Comparison of ENCODE assay signal across 16 cellular contexts in the genomic region with DNA sequence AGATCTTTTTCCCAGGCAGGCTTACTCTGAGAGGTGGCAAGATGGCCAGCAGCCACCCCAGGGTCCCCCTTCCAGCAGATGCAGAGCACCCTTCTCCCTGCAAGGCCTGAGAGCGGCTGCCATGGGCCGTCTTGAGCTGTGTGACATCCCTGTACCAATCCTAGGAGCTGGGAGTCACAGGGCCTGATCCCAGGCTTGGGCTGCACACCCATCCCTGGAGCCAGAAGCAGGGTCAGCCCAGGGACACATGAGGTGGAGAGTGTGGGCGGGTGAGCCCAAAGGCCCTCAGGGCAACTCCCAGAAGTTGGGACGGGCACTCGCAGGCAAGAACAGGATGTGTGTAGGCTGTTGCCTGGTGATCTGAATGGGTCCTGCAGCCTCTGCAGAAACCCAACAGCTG. TPM values are rescaled to one million over a fixed set of nuclear protein-coding genes. Genes with fewer than 3 reads are reported as not detected.
DNase-seq lines count a peak whose midpoint lies in the region; ATAC-seq and TF ChIP-seq lines count a peak whose summit lies in the region.
"Had no signal": no experiment of that assay in that cellular context is flagged by ENCODE, and none has a peak within 500 bp of the region (broad histone marks: within the 10 kb centered on the region; RNA-seq: fewer than 3 reads in every experiment).

No MANE protein-coding gene starts in this region.

- no peaks in the 10 kb centered on the region for H3K36me3 ChIP-seq in Panc1 (ENCODE audit: control insufficient read depth, insufficient read depth, low read length)

- H2BK15ac ChIP-seq in H9 (ENCODE audit: low read depth, low read length) = no peak overlapping the region

- POLR2A ChIA-PET in Panc1 (lab: Charles Lee) = no interaction called here

- no peaks in the 10 kb centered on the region for H3K4me1 Mint-ChIP-seq in activated T-cell treated with anti-CD3 and anti-CD28 coated beads, Interleukin-2, amount 50 U/mL, for 24 hours (ENCODE audit: low read depth)
- H3K4me1 Mint-ChIP-seq in stimulated activated effector memory CD8-positive, alpha-beta T cell treated with anti-CD3 and anti-CD28 coated beads, Interleukin-12 subunit alpha, Interleukin-12 subunit beta, amount 100 ng/mL, for 72 hours = no peaks in the 10 kb centered on the region
- H3K4me1 Mint-ChIP-seq in H9 = peaks cover 0 to 4% of the 10 kb centered on the region in 2 experiments; a peak in 1 of 4 replicates
- H3K4me1 Mint-ChIP-seq: naive thymus-derived CD4-positive, alpha-beta T cell had no signal

- H3K23ac ChIP-seq in H9 (ENCODE audit: insufficient read length, low read depth, low read length) = no peak overlapping the region

- intact Hi-C loops in Panc1 (cut with micrococcal nuclease; ENCODE audit: unreplicated experiment) = no loop called here

- no peak overlapping the region for H3K27ac ChIP-seq in Panc1 (ENCODE audit: low read length)
- no peak overlapping the region for H3K27ac ChIP-seq in H9 (ENCODE audit: insufficient read length, low read depth, low read length)

- H2BK5ac ChIP-seq in H9 (ENCODE audit: insufficient read length, low read length) = no peak overlapping the region

- no peak overlapping the region for H2BK20ac ChIP-seq in H9 (ENCODE audit: low read depth, low read length, poor library complexity, severe bottlenecking)

- H4K20me1 ChIP-seq in H9 (ENCODE audit: control insufficient read depth, insufficient read depth, insufficient read length) = no peaks in the 10 kb centered on the region

- no peak overlapping the region for H4K5ac ChIP-seq in H9 (ENCODE audit: insufficient read length, low read depth, low read length)

- no peak overlapping the region for H3K4ac ChIP-seq in H9 (ENCODE audit: low read depth, low read length)

- TF ChIP-seq CTCF in Panc1 (IDR thresholded peaks at IDR 0.05) = no peak
- TF ChIP-seq CTCF in fibroblast of the aortic adventitia (IDR thresholded peaks at IDR 0.05; ENCODE audit: insufficient read depth, low read length) = no peak
- TF ChIP-seq CTCF in H9 (conservative IDR thresholded peaks at IDR 0.05) = no peak

- no peaks in the 10 kb centered on the region for H3K36me3 Mint-ChIP-seq in activated T-cell treated with anti-CD3 and anti-CD28 coated beads, Interleukin-2, amount 50 U/mL, for 24 hours (ENCODE audit: low read depth)
- H3K36me3 Mint-ChIP-seq in stimulated activated effector memory CD8-positive, alpha-beta T cell treated with anti-CD3 and anti-CD28 coated beads, Interleukin-12 subunit alpha, Interleukin-12 subunit beta, amount 100 ng/mL, for 72 hours = no peaks in the 10 kb centered on the region
- H3K36me3 Mint-ChIP-seq in H9 (ENCODE audit: insufficient read depth in 1 of 3, low read depth in 3 of 3) = no peaks in the 10 kb centered on the region
- H3K36me3 Mint-ChIP-seq: naive thymus-derived CD4-positive, alpha-beta T cell had no signal

- no peaks in the 10 kb centered on the region for H3K23me2 ChIP-seq in H9 (ENCODE audit: insufficient read length, low read depth, low read length, poor library complexity, severe bottlenecking)

- no peak overlapping the region for H4K8ac ChIP-seq in H9 (replicated peaks; ENCODE audit: insufficient read length, low read depth, low read length)

- ATAC-seq in Panc1 (0 out of 2 replicates have a peak, but pooled peaks have one; percentile 30), HG03520 (IDR thresholded peaks at IDR 0.05; ENCODE audit: unreplicated experiment) (no peak)
- peak; percentile 20 for ATAC-seq in stimulated activated effector memory CD8-positive, alpha-beta T cell treated with anti-CD3 and anti-CD28 coated beads, Interleukin-12 subunit alpha, Interleukin-12 subunit beta, amount 100 ng/mL, for 72 hours
- ATAC-seq: naive thymus-derived CD4-positive, alpha-beta T cell had no signal

- no peaks in the 10 kb centered on the region for H3K9me3 Mint-ChIP-seq in activated T-cell treated with anti-CD3 and anti-CD28 coated beads, Interleukin-2, amount 50 U/mL, for 24 hours
- peaks cover 2% of the 10 kb centered on the region for H3K9me3 Mint-ChIP-seq in stimulated activated effector memory CD8-positive, alpha-beta T cell treated with anti-CD3 and anti-CD28 coated beads, Interleukin-12 subunit alpha, Interleukin-12 subunit beta, amount 100 ng/mL, for 72 hours
- H3K9me3 Mint-ChIP-seq in H9 = no peaks in the 10 kb centered on the region

- no peaks in the 10 kb centered on the region for H3K4me1 ChIP-seq in Panc1 (ENCODE audit: control insufficient read depth, insufficient read depth, low read length)
- H3K4me1 ChIP-seq in H9 (ENCODE audit: insufficient read depth, low read length) = no peaks in the 10 kb centered on the region

- H3K27me3 Mint-ChIP-seq in activated T-cell treated with anti-CD3 and anti-CD28 coated beads, Interleukin-2, amount 50 U/mL, for 24 hours = no peaks in the 10 kb centered on the region
- peaks cover 4% of the 10 kb centered on the region for H3K27me3 Mint-ChIP-seq in H9 (ENCODE audit: low read depth)

- no peaks in the 10 kb centered on the region for H3K79me1 ChIP-seq in H9 (ENCODE audit: insufficient read depth, low read depth, low read length, poor library complexity, severe bottlenecking)

- no peak overlapping the region for H3K4me2 ChIP-seq in H9 (ENCODE audit: insufficient read depth, insufficient read length, low read length)

- CTCF ChIA-PET in Panc1 (lab: Charles Lee) = no interaction called here

- H3K56ac ChIP-seq in H9 (ENCODE audit: insufficient read length, low read depth, low read length) = no peak overlapping the region

- H2AFZ ChIP-seq in H9 (ENCODE audit: low read length) = no peak overlapping the region

- H2AK5ac ChIP-seq in H9 (ENCODE audit: insufficient read length, low read length) = no peak overlapping the region

- WGBS in H9 (ENCODE audit: extremely low coverage, insufficient read length, low lambda C conversion rate) = no CpG with 5 or more reads among the region's 5 CpGs

- no peak overlapping the region for H3T11ph ChIP-seq in H9 (ENCODE audit: low read length)

- no peak overlapping the region for H3K27ac Mint-ChIP-seq in activated T-cell treated with anti-CD3 and anti-CD28 coated beads, Interleukin-2, amount 50 U/mL, for 24 hours
- no peak overlapping the region for H3K27ac Mint-ChIP-seq in stimulated activated effector memory CD8-positive, alpha-beta T cell treated with anti-CD3 and anti-CD28 coated beads, Interleukin-12 subunit alpha, Interleukin-12 subunit beta, amount 100 ng/mL, for 72 hours
- no peak overlapping the region for H3K27ac Mint-ChIP-seq in H9

- DNase-seq in activated T-cell treated with anti-CD3 and anti-CD28 coated beads, Interleukin-2, amount 50 U/mL, for 24 hours = peak; percentile 25
- no peak for DNase-seq in activated T-cell treated with anti-CD3 and anti-CD28 coated beads, Interleukin-2, amount 50 U/mL, for 1 hour
- DNase-seq in Panc1 (ENCODE audit: low read depth, low spot score) (no peak), fibroblast of the aortic adventitia (ENCODE audit: low read depth) (peak; percentile 32), H9 (no peak), NCI-H524 treated with DMSO at 0.1 percent for 48 hours (lab: John Stamatoyannopoulos, UW) (no peak)
- no peak for DNase-seq in stimulated activated effector memory CD8-positive, alpha-beta T cell treated with anti-CD3 and anti-CD28 coated beads, Interleukin-12 subunit alpha, Interleukin-12 subunit beta, amount 100 ng/mL, for 72 hours (ENCODE audit: low spot score in 2 of 2)
- DNase-seq: activated gamma-delta T cell; central memory CD4-positive, alpha-beta T cell; NCI-H1048; NCI-H446 had no signal

- H3K4me3 ChIP-seq in Panc1 (ENCODE audit: low read depth in 2 of 2, low read length in 2 of 2) (no peak overlapping the region), fibroblast of the aortic adventitia (ENCODE audit: low read depth, low read length) (no peak overlapping the region)

- H3K27me3 ChIP-seq in Panc1 (ENCODE audit: control insufficient read depth, insufficient read depth, low read length) = 0 out of 2 replicates have a peak, but pooled peaks cover 2% of the 10 kb centered on the region
- no peaks in the 10 kb centered on the region for H3K27me3 ChIP-seq in H9 (ENCODE audit: insufficient read depth, low read length)

- BruUV-seq in Panc1 (replicated peaks; lab: Mats Ljungman, UMichigan) = no TSS peak

- in situ Hi-C loops in Panc1 (cut with HindIII; ENCODE audit: low pct_unique_long_range_greater_than_20kb, low sequenced_read_pairs) = no loop called here

- no peak overlapping the region for H2BK12ac ChIP-seq in H9 (ENCODE audit: insufficient read length, low read depth, low read length)

- H3K79me2 ChIP-seq in H9 (ENCODE audit: insufficient read depth, low read length) = no peaks in the 10 kb centered on the region

- H3K14ac ChIP-seq in H9 (ENCODE audit: insufficient read depth, low read length) = no peak overlapping the region; the same call in 1 of the 2 replicates

- no peak overlapping the region for H2BK120ac ChIP-seq in H9 (ENCODE audit: low read depth, low read length, poor library complexity, severe bottlenecking)

- H4K91ac ChIP-seq in H9 (ENCODE audit: insufficient read length, low read depth, low read length) = no peak overlapping the region

- H3K9me3 ChIP-seq in Panc1 (ENCODE audit: control insufficient read depth, insufficient read depth, low read depth, low read length) = no peaks in the 10 kb centered on the region
- no peaks in the 10 kb centered on the region for H3K9me3 ChIP-seq in H9 (ENCODE audit: control insufficient read depth, low read depth, low read length)

- H3K9ac ChIP-seq in H9 (ENCODE audit: extremely low read depth, insufficient read length, low read length) = no peak overlapping the region

- no peak overlapping the region for H3K18ac ChIP-seq in H9 (ENCODE audit: insufficient read length, low read depth, low read length)

- no peak overlapping the region for H3K4me3 Mint-ChIP-seq in activated T-cell treated with anti-CD3 and anti-CD28 coated beads, Interleukin-2, amount 50 U/mL, for 24 hours
- no peak overlapping the region for H3K4me3 Mint-ChIP-seq in stimulated activated effector memory CD8-positive, alpha-beta T cell treated with anti-CD3 and anti-CD28 coated beads, Interleukin-12 subunit alpha, Interleukin-12 subunit beta, amount 100 ng/mL, for 72 hours
- H3K4me3 Mint-ChIP-seq in H9 = no peak overlapping the region
- H3K4me3 Mint-ChIP-seq: naive thymus-derived CD4-positive, alpha-beta T cell had no signal

RNA-seq across cellular contexts. Expression of a gene that starts 40.5 kb away (rescaled TPM):
- total RNA-seq in Panc1 (2021; ENCODE audit: unreplicated experiment) (0.23 TPM), fibroblast of the aortic adventitia (ENCODE audit: low replicate concordance) (under 0.01 and 0.41 TPM in 2 replicates), H9 (2021) (not detected in 2 replicates)
- 0.08 TPM for polyA plus RNA-seq in Panc1 (2012; ENCODE audit: insufficient read length)
- total RNA-seq: HT1080, temporal lobe had no signal
- polyA plus RNA-seq: naive thymus-derived CD4-positive, alpha-beta T cell had no signal

RNA-seq across cellular contexts. Expression of a gene that starts 50.7 kb away (rescaled TPM):
- total RNA-seq in Panc1 (2021; ENCODE audit: unreplicated experiment) (0.21 TPM), fibroblast of the aortic adventitia (ENCODE audit: low replicate concordance) (not detected in 2 replicates), H9 (2021) (0.15 and 0.37 TPM in 2 replicates)
- not detected for polyA plus RNA-seq in Panc1 (2012; ENCODE audit: insufficient read length)
- total RNA-seq: HT1080; naive thymus-derived CD4-positive, alpha-beta T cell; skeletal muscle tissue; temporal lobe had no signal
- polyA plus RNA-seq: naive thymus-derived CD4-positive, alpha-beta T cell had no signal

RNA-seq across cellular contexts. Expression of a gene that starts 51.8 kb away (rescaled TPM):
- 11.0 TPM for total RNA-seq in Panc1 (2021; ENCODE audit: unreplicated experiment)
- 17.9 TPM for polyA plus RNA-seq in Panc1 (2012; ENCODE audit: insufficient read length)
- 77.5 and 105 TPM in 2 replicates for total RNA-seq in fibroblast of the aortic adventitia (ENCODE audit: low replicate concordance)
- total RNA-seq in H9 (2021) = 1.8 and 2.5 TPM in 2 replicates

Comparison
In these comparisons a context has a peak if more than half of its experiments do, and no peak if none do; other contexts are left out.
1. DNase-seq: peak in activated T-cell treated with anti-CD3 and anti-CD28 coated beads, Interleukin-2, amount 50 U/mL, for 24 hours (single experiment) and fibroblast of the aortic adventitia (single experiment); none in activated T-cell treated with anti-CD3 and anti-CD28 coated beads, Interleukin-2, amount 50 U/mL, for 1 hour (single experiment), Panc1 (single experiment), stimulated activated effector memory CD8-positive, alpha-beta T cell treated with anti-CD3 and anti-CD28 coated beads, Interleukin-12 subunit alpha, Interleukin-12 subunit beta, amount 100 ng/mL, for 72 hours (0 of 2), H9 (single experiment) and NCI-H524 treated with DMSO at 0.1 percent for 48 hours (single experiment).